ENCODE assay signal across 6 cellular contexts in genomic region chr1:13368544-13368943, GRCh38.
DNase-seq lines count a peak whose midpoint lies in the region; FAIRE-seq and TF ChIP-seq lines count a peak whose summit lies in the region.
"Not testable (repeated sequence)": the region's sequence is repeated elsewhere in the genome, so short reads cannot be mapped to it uniquely, and the experiment has no call there.

No MANE protein-coding gene starts in this region.

- TF ChIP-seq CTCF in D721Med (IDR thresholded peaks at IDR 0.05; ENCODE audit: insufficient read depth, missing control alignments) = peak; percentile 7

- not testable (repeated sequence) for FAIRE-seq in D721Med (lab: Jason Lieb, UNC)

- DNase-seq in D721Med (ENCODE audit: insufficient read length, low spot score) = not testable (repeated sequence)
- DNase-seq in HuH-7 (ENCODE audit: low spot score) (peak; percentile 1), SHP77 treated with DMSO at 0.1 percent for 48 hours (lab: John Stamatoyannopoulos, UW) (peak; percentile 0), inferior parietal cortex (ENCODE audit: extremely low spot score) (peak; percentile 4)
- DNase-seq in activated CD8-positive, alpha-beta memory T cell treated with anti-CD3 and anti-CD28 coated beads, Interleukin-2, amount 50 U/mL, for 48 hours = peak; percentile 61
- DNase-seq in stimulated activated CD4-positive, alpha-beta T cell treated with anti-CD3 and anti-CD28 coated beads, Interleukin-4, amount 100 ng/mL, for 48 hours (ENCODE audit: low read depth in 2 of 2) = peak; percentile 4 to 37
